9 cellular contexts compared by ENCODE assay signal in the genomic region with DNA sequence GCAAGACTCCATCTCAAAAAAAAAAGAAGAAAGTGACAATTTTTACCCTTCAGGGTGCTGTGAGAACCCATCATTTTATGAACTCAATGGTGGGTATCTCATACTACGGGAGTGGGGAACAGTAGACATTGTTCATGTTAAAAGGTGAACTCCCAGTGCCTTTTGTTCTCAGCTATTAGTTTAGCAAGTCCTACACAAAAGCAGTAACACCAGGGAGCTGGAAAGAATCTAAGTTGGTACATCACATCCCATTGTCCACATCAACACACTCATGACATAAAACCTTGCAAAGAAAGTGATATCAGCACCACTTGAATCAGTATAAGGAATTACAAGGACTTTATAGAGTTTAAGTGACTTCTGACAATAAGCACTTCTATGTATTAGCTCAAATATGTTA. TPM values are rescaled to one million over a fixed set of nuclear protein-coding genes. Genes with fewer than 3 reads are reported as not detected.
"Had no signal": no experiment of that assay in that cellular context is flagged by ENCODE, and none has a peak within 500 bp of the region (broad histone marks: within the 10 kb centered on the region; RNA-seq: fewer than 3 reads in every experiment).

No MANE protein-coding gene starts in this region.

- H3K27ac Mint-ChIP-seq: GM23338, H9, HFFc6 had no signal

- H3K9me3 ChIP-seq: HAP-1 had no signal

- H3K4me1 ChIP-seq: HAP-1 had no signal

- H3K36me3 ChIP-seq: HAP-1 had no signal

- H3K4me3 ChIP-seq: GM23248, GM23338, HAP-1 had no signal

- H3K27ac ChIP-seq: GM23248 had no signal

- H3K9me3 Mint-ChIP-seq: GM23338, H9, HFFc6 had no signal

- H3K4me3 Mint-ChIP-seq: GM23338, H9, HFFc6 had no signal

- H2AFZ ChIP-seq: GM23338 had no signal

- H3K4me2 ChIP-seq: GM23338 had no signal

- H3K9ac ChIP-seq: GM23248 had no signal

- DNase-seq: GM23248, GOT3, H7, H9, HCEC 1CT, HFFc6 had no signal

RNA-seq across cellular contexts. Expression of a gene that starts 47.4 kb away (rescaled TPM):
- total RNA-seq: GM23338, H1, H7, H9 had no signal
